Comparison of ENCODE assay signal across 19 cellular contexts in the genomic region with DNA sequence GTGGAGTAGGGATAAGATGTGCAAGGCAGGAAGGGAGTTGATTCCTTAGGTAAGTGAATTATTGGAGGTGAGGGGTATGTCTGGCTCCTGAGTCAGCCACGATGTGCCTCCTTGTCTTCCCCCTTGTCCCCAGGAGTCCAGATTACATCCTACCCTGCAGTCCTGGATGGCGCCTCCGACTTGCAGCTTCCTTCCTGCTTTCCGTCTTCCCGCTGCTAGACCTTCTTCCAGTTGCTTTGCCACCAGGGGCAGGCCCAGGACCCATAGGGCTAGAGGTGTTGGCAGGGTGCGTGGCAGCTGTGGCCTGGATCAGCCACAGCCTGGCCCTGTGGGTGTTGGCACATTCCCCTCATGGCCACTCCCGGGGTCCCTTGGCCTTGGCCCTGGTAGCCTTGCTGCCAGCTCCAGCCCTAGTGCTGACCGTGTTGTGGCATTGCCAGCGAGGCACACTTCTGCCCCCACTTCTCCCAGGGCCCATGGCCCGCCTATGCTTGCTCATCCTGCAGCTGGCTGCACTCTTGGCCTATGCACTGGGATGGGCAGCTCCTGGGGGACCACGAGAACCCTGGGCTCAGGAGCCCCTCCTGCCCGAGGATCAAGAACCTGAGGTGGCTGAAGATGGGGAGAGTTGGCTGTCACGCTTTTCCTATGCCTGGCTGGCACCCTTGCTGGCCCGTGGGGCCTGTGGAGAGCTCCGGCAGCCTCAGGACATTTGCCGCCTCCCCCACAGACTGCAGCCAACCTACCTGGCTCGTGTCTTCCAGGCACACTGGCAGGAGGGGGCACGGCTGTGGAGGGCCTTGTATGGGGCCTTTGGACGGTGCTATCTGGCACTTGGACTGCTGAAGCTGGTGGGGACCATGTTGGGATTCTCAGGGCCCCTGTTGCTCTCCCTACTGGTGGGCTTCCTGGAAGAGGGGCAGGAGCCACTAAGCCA.
"Had no signal": no experiment of that assay in that cellular context is flagged by ENCODE, and none has a peak within 500 bp of the region (broad histone marks: within the 10 kb centered on the region; RNA-seq: fewer than 3 reads in every experiment).

No MANE protein-coding gene starts in this region.

- H3K4me2 ChIP-seq: smooth muscle cell had no signal

- H3K4me3 Mint-ChIP-seq: immature natural killer cell; naive thymus-derived CD4-positive, alpha-beta T cell; nephron progenitor cell; type B pancreatic cell had no signal

- H3K27ac Mint-ChIP-seq: immature natural killer cell; naive thymus-derived CD4-positive, alpha-beta T cell; nephron progenitor cell; type B pancreatic cell had no signal

- H3K9me3 Mint-ChIP-seq: immature natural killer cell; naive thymus-derived CD4-positive, alpha-beta T cell had no signal

- H3K27me3 ChIP-seq: gastrocnemius medialis had no signal

- H3K9me3 ChIP-seq: gastrocnemius medialis, left ventricle myocardium inferior had no signal

- ATAC-seq: esophagus mucosa; gastrocnemius medialis; left cardiac atrium; naive thymus-derived CD4-positive, alpha-beta T cell; right cardiac atrium had no signal

- DNase-seq: effector CD8-positive, alpha-beta T cell; gastrocnemius medialis; immature natural killer cell; left cardiac atrium; left ventricle myocardium inferior; mesendoderm; naive thymus-derived CD4-positive, alpha-beta T cell; nephron progenitor cell; posterior cingulate gyrus; stimulated activated CD4-positive, alpha-beta T cell treated with anti-CD3 and anti-CD28 coated beads, Interleukin-2, amount 100 ng/mL, for 48 hours; stimulated activated naive CD4-positive, alpha-beta T cell treated with Interleukin-2 at 50 U/mL for 16 hours had no signal

- FAIRE-seq: keratinocyte, urothelium cell line had no signal

- H3K27me3 Mint-ChIP-seq: naive thymus-derived CD4-positive, alpha-beta T cell; type B pancreatic cell had no signal

- H3K27ac ChIP-seq: coronary artery, gastrocnemius medialis, left ventricle myocardium inferior had no signal

- H3K4me3 ChIP-seq: coronary artery, gastrocnemius medialis, left ventricle myocardium inferior, lung, smooth muscle cell had no signal
